26 cellular contexts compared by ENCODE assay signal in the genomic region with DNA sequence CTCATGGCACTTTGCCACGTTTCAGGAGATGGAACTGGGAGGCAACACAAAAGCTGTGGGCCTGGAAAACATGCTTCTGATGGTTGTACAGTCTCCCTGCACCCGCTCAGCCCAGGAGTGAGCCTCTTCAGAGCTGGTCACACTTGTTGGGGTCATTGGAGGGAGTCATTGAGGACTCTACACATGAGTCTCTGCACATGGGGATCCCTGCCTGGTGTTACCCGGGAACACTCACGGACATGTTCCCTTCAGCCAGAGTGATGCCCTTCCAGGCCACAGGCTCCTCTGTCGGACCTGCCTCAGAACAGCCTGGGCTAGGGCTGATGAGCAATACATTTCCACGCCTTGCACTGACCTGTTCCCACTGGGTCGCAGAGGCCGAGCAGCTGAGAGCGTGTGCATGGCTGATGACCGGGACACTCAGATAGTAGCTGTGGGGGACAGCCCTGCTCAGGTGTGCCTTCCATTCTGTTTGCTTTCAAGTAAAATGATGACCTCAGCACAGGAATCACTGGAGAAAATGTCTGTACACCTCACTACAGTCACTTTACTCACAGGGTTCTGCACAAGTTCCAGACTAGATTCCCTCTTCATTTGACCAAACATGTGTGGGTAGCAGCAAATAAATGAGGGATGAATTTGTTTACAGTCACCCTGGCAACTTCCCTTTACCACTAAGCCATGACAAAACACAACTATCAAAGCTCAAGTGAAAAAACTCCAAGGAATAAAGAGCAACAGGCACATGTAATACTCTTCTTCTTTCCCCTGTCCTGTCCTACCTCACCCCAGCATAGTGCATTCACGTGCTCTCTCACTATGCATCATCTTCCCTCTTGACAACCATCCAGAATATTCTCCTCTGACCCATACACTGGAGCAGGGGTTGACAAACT.
DNase-seq lines count a peak whose midpoint lies in the region; TF ChIP-seq lines count a peak whose summit lies in the region.
"Had no signal": no experiment of that assay in that cellular context is flagged by ENCODE, and none has a peak within 500 bp of the region (broad histone marks: within the 10 kb centered on the region; RNA-seq: fewer than 3 reads in every experiment).

No MANE protein-coding gene starts in this region.

- peaks cover 0 to 3% of the 10 kb centered on the region in 2 donors for H3K27me3 ChIP-seq in breast epithelium

- TF ChIP-seq POLR2A in breast epithelium (IDR thresholded peaks at IDR 0.05) = no peak

- H3K9me3 Mint-ChIP-seq in MCF 10A (ENCODE audit: unreplicated experiment) (no peaks in the 10 kb centered on the region), nephron (no peaks in the 10 kb centered on the region)
- H3K9me3 Mint-ChIP-seq: mesothelial cell of epicardium had no signal

- H3K27ac ChIP-seq in breast epithelium = no peak overlapping the region
- H3K27ac ChIP-seq: left ventricle myocardium inferior, spleen, VCaP had no signal

- no peaks in the 10 kb centered on the region for H3K4me1 ChIP-seq in breast epithelium
- H3K4me1 ChIP-seq: left ventricle myocardium inferior, spleen had no signal

- CTCF ChIA-PET in MCF 10A (lab: Yijun Ruan, JAX) = interaction anchor here (1.4 kb wide), 1 partner anchor 9 kb away, joined by 4 read pairs; no protein-coding TSS in a partner anchor

- H3K4me1 Mint-ChIP-seq in MCF 10A (ENCODE audit: insufficient read depth, unreplicated experiment) (peaks cover 11% of the 10 kb centered on the region), nephron (peaks cover 49% of the 10 kb centered on the region)
- H3K4me1 Mint-ChIP-seq: IgD-negative memory B cell, natural killer cell had no signal

- POLR2A ChIA-PET in MCF 10A (lab: Yijun Ruan, JAX) = interaction anchor here (1.1 kb wide), 1 partner anchor 10 kb away, joined by 3 read pairs; no protein-coding TSS in a partner anchor

- no peak overlapping the region for H3K4me3 ChIP-seq in breast epithelium
- no peak overlapping the region for H3K4me3 ChIP-seq in epithelial cell of esophagus (ENCODE audit: low read length)
- H3K4me3 ChIP-seq: left ventricle myocardium inferior, spleen had no signal

- peak; percentile 10 for DNase-seq in MCF 10A (ENCODE audit: unreplicated experiment)
- no peak for DNase-seq in breast epithelium (ENCODE audit: low spot score in 2 of 2)
- peak; percentile 48 for DNase-seq in epithelial cell of esophagus (ENCODE audit: low read depth)
- no peak for DNase-seq in stimulated activated CD4-positive, alpha-beta T cell treated with anti-CD3 and anti-CD28 coated beads, Interleukin-4, amount 100 ng/mL, for 1 hour
- DNase-seq in SHP77 treated with DMSO at 0.1 percent for 48 hours (lab: John Stamatoyannopoulos, UW) = no peak
- no peak for DNase-seq in activated CD4-positive, CD25-positive, alpha-beta regulatory T cell (lab: John Stamatoyannopoulos, UW)
- no peak for DNase-seq in HK-2 (ENCODE audit: unreplicated experiment)
- DNase-seq: activated CD4-positive, alpha-beta T cell treated with anti-CD3 and anti-CD28 coated beads for 48 hours; activated gamma-delta T cell treated with Interleukin-2 at 50 U/mL for 16 hours; activated T-cell treated with anti-CD3 and anti-CD28 coated beads, Interleukin-2, amount 50 U/mL, for 4 hours; dermis blood vessel endothelial cell; DMS79 treated with DMSO at 0.1 percent for 48 hours; GF-D8; left ventricle myocardium inferior; natural killer cell; NCI-H1105; NCI-H2029; NCI-H526 treated with DMSO at 0.1 percent for 48 hours; SHP77; spleen; substantia nigra; T-helper 9 cell had no signal

- no TSS peak for BruUV-seq in MCF 10A (replicated peaks; lab: Mats Ljungman, UMichigan)

- no peaks in the 10 kb centered on the region for H3K27me3 Mint-ChIP-seq in MCF 10A (ENCODE audit: insufficient read depth, unreplicated experiment)
- H3K27me3 Mint-ChIP-seq in nephron (ENCODE audit: low read depth) = peaks cover 11% of the 10 kb centered on the region

- no peaks in the 10 kb centered on the region for H3K36me3 ChIP-seq in breast epithelium
- H3K36me3 ChIP-seq: left ventricle myocardium inferior, spleen had no signal

- H3K4me3 Mint-ChIP-seq in MCF 10A (ENCODE audit: unreplicated experiment) (no peak overlapping the region), nephron (no peak overlapping the region)
- H3K4me3 Mint-ChIP-seq: activated T-cell treated with anti-CD3 and anti-CD28 coated beads, Interleukin-2, amount 50 U/mL, for 4 hours; mesothelial cell of epicardium; natural killer cell had no signal

- no peaks in the 10 kb centered on the region for H3K36me3 Mint-ChIP-seq in MCF 10A (ENCODE audit: insufficient read depth, unreplicated experiment)
- H3K36me3 Mint-ChIP-seq in nephron (ENCODE audit: low read depth) = no peaks in the 10 kb centered on the region
- H3K36me3 Mint-ChIP-seq: IgD-negative memory B cell, mesothelial cell of epicardium, natural killer cell had no signal

- intact Hi-C loops in MCF 10A (cut with micrococcal nuclease) (no loop called here), breast epithelium (cut with DNase I; ENCODE audit: low total_unique reads) (no loop called here)

- H3K9me3 ChIP-seq in breast epithelium = no peaks in the 10 kb centered on the region
- H3K9me3 ChIP-seq: left ventricle myocardium inferior had no signal

- TF ChIP-seq CTCF in MCF 10A (IDR thresholded peaks at IDR 0.05; ENCODE audit: unreplicated experiment) (no peak), breast epithelium (IDR thresholded peaks at IDR 0.05) (no peak), epithelial cell of esophagus (IDR thresholded peaks at IDR 0.05; ENCODE audit: insufficient read depth, low read depth, low read length, missing control alignments) (no peak), nephron (IDR thresholded peaks at IDR 0.05; ENCODE audit: unreplicated experiment in 3 of 3) (no peak)

- no peak overlapping the region for H3K27ac Mint-ChIP-seq in MCF 10A (ENCODE audit: low read depth, unreplicated experiment)
- peak overlapping the region; percentile 93 to 98 (median 96) for H3K27ac Mint-ChIP-seq in nephron
- H3K27ac Mint-ChIP-seq: IgD-negative memory B cell, mesothelial cell of epicardium, natural killer cell had no signal

Comparison
In these comparisons a context has a peak if more than half of its experiments do, and no peak if none do; other contexts are left out.
1. DNase-seq: peak in MCF 10A (single experiment) and epithelial cell of esophagus (single experiment); none in breast epithelium (0 of 2), stimulated activated CD4-positive, alpha-beta T cell treated with anti-CD3 and anti-CD28 coated beads, Interleukin-4, amount 100 ng/mL, for 1 hour (single experiment), SHP77 treated with DMSO at 0.1 percent for 48 hours (single experiment), activated CD4-positive, CD25-positive, alpha-beta regulatory T cell (0 of 4) and HK-2 (single experiment).